Comparison of ENCODE assay signal across 8 cellular contexts in genomic region chr3:57594576-57594975, GRCh38. TPM values are rescaled to one million over a fixed set of nuclear protein-coding genes. Genes with fewer than 3 reads are reported as not detected.
DNase-seq lines count a peak whose midpoint lies in the region; TF ChIP-seq lines count a peak whose summit lies in the region.

No MANE protein-coding gene starts in this region.

- H3K4me3 ChIP-seq in GM12864 (ENCODE audit: low read depth, low read length) (peak overlapping the region; percentile 94; the same call in 1 of the 2 replicates), SJSA1 (peak overlapping the region; percentile 68), epithelial cell of esophagus (ENCODE audit: low read length) (peak overlapping the region; percentile 100)

- no peaks in the 10 kb centered on the region for H3K9me3 Mint-ChIP-seq in progenitor cell of endocrine pancreas (ENCODE audit: low read depth)

- peak overlapping the region; percentile 92 for H3K4me3 Mint-ChIP-seq in progenitor cell of endocrine pancreas (ENCODE audit: low read depth)

- TF ChIP-seq CTCF in GM12864 (IDR thresholded peaks at IDR 0.05; ENCODE audit: low read depth, low read length, missing control alignments) (no peak), epithelial cell of esophagus (IDR thresholded peaks at IDR 0.05; ENCODE audit: insufficient read depth, low read depth, low read length, missing control alignments) (no peak), progenitor cell of endocrine pancreas (IDR thresholded peaks at IDR 0.05; ENCODE audit: unreplicated experiment) (no peak)

- H3K27me3 ChIP-seq in SJSA1 (replicated peaks) = no peaks in the 10 kb centered on the region

- DNase-seq in GM12864 (ENCODE audit: low read depth) = no peak
- DNase-seq in SJSA1 (ENCODE audit: low read depth in 1 of 2, low spot score in 2 of 2) = no peak
- DNase-seq in epithelial cell of esophagus (ENCODE audit: low read depth) = no peak
- no peak for DNase-seq in progenitor cell of endocrine pancreas (ENCODE audit: low spot score, unreplicated experiment)
- DNase-seq in NCI-H510A (lab: John Stamatoyannopoulos, UW) = no peak
- no peak for DNase-seq in effector CD4-positive, alpha-beta T cell
- no peak for DNase-seq in NOMO-1 treated with DMSO at 0.1 percent for 48 hours (lab: John Stamatoyannopoulos, UW; ENCODE audit: unreplicated experiment)
- no peak for DNase-seq in amniotic stem cell (lab: John Stamatoyannopoulos, UW)

- peaks cover 49% of the 10 kb centered on the region for H3K36me3 ChIP-seq in SJSA1

- no peaks in the 10 kb centered on the region for H3K9me3 ChIP-seq in SJSA1 (replicated peaks)

- peaks cover 16% of the 10 kb centered on the region for H3K4me1 ChIP-seq in SJSA1 (replicated peaks)

- H3K36me3 Mint-ChIP-seq in progenitor cell of endocrine pancreas (ENCODE audit: insufficient read depth) = peaks cover 10% of the 10 kb centered on the region

- no peaks in the 10 kb centered on the region for H3K27me3 Mint-ChIP-seq in progenitor cell of endocrine pancreas

- H3K27ac ChIP-seq in SJSA1 = peak overlapping the region; percentile 95

- H3K27ac Mint-ChIP-seq in progenitor cell of endocrine pancreas = peak overlapping the region; percentile 100

- peaks cover 35% of the 10 kb centered on the region for H3K4me1 Mint-ChIP-seq in progenitor cell of endocrine pancreas (ENCODE audit: low read depth)

RNA-seq across cellular contexts. Expression of gene ARF4, which starts 2.6 kb away (rescaled TPM):
- 242 and 283 TPM in 2 replicates for total RNA-seq in SJSA1 (2014; rRNA removed; shearing (Covaris generic))
- 133 and 134 TPM in 2 replicates for total RNA-seq in progenitor cell of endocrine pancreas

RNA-seq across cellular contexts. Expression of gene PDE12, which starts 38.5 kb away (rescaled TPM):
- 8.8 and 11.9 TPM in 2 replicates for total RNA-seq in SJSA1 (2014; rRNA removed; shearing (Covaris generic))
- 14.5 and 15.4 TPM in 2 replicates for total RNA-seq in progenitor cell of endocrine pancreas

RNA-seq across cellular contexts. Expression of gene DNAH12, which starts 50.4 kb away (rescaled TPM):
- not detected in 2 replicates for total RNA-seq in SJSA1 (2014; rRNA removed; shearing (Covaris generic))
- total RNA-seq in progenitor cell of endocrine pancreas = 1.1 and 1.2 TPM in 2 replicates
